ENCODE assay signal across 1 cellular context in genomic region chr22:44961682-44962081, GRCh38. TPM values are rescaled to one million over a fixed set of nuclear protein-coding genes. Genes with fewer than 3 reads are reported as not detected.
"Had no signal": no experiment of that assay in that cellular context is flagged by ENCODE, and none has a peak within 500 bp of the region (broad histone marks: within the 10 kb centered on the region; RNA-seq: fewer than 3 reads in every experiment).

No MANE protein-coding gene starts in this region.

RNA-seq across cellular contexts. Expression of gene PHF21B, which starts 48.1 kb away (rescaled TPM):
- polyA plus RNA-seq: naive thymus-derived CD8-positive, alpha-beta T cell had no signal
